Comparison of ENCODE assay signal across 15 cellular contexts in genomic region chr2:57076856-57077255, GRCh38.
"Had no signal": no experiment of that assay in that cellular context is flagged by ENCODE, and none has a peak within 500 bp of the region (broad histone marks: within the 10 kb centered on the region; RNA-seq: fewer than 3 reads in every experiment).

No MANE protein-coding gene starts in this region.

- H3K4me1 ChIP-seq: prostate gland had no signal

- H3K4me2 ChIP-seq: smooth muscle cell had no signal

- FAIRE-seq: bronchial epithelial cell had no signal

- H3K4me3 ChIP-seq: lung, prostate gland, smooth muscle cell had no signal

- H3K27ac ChIP-seq: foreskin keratinocyte, prostate gland had no signal

- H3K36me3 ChIP-seq: prostate gland had no signal

- H3K27me3 ChIP-seq: foreskin keratinocyte had no signal

- ATAC-seq: foreskin keratinocyte; right cardiac atrium; stimulated activated naive CD8-positive, alpha-beta T cell treated with anti-CD3 and anti-CD28 coated beads, Interleukin-15, Interleukin-2, amounts not matched to agents 100 U/mL and 50 U/mL, for 24 hours had no signal

- H3K9me3 ChIP-seq: prostate gland had no signal

- DNase-seq: activated B cell treated with CpG ODN at 0.5 μM for 24 hours; activated CD4-positive, alpha-beta T cell treated with anti-CD3 and anti-CD28 coated beads, Interleukin-2, amount 10 ng/mL, durations not matched to agents 24 days and 14 days; activated CD8-positive, alpha-beta memory T cell treated with anti-CD3 and anti-CD28 coated beads for 24 hours; activated naive CD8-positive, alpha-beta T cell treated with anti-CD3 and anti-CD28 coated beads for 36 hours; aorta; foreskin keratinocyte; glutamatergic neuron; right cardiac atrium; stimulated activated naive CD8-positive, alpha-beta T cell treated with anti-CD3 and anti-CD28 coated beads, Interleukin-15, Interleukin-2, amounts not matched to agents 100 U/mL and 50 U/mL, for 24 hours; SW 1271; trophoblast cell had no signal
